ENCODE assay signal across 24 cellular contexts in genomic region chr3:45259144-45259543, GRCh38. TPM values are rescaled to one million over a fixed set of nuclear protein-coding genes. Genes with fewer than 3 reads are reported as not detected.
"Had no signal": no experiment of that assay in that cellular context is flagged by ENCODE, and none has a peak within 500 bp of the region (broad histone marks: within the 10 kb centered on the region; RNA-seq: fewer than 3 reads in every experiment).

No MANE protein-coding gene starts in this region.

- H3K27me3 ChIP-seq: ascending aorta had no signal

- H3K4me1 Mint-ChIP-seq: activated CD4-positive, alpha-beta T cell treated with anti-CD3 and anti-CD28 coated beads, Interleukin-2, amount 10 ng/mL, durations not matched to agents 7 days and 5 days; activated naive CD4-positive, alpha-beta T cell treated with anti-CD3 and anti-CD28 coated beads, Interleukin-2, amount 50 U/mL, for 24 hours; activated naive CD8-positive, alpha-beta T cell treated with anti-CD3 and anti-CD28 coated beads, Interleukin-2, amount 10 ng/mL, durations not matched to agents 7 days and 5 days had no signal

- H3K36me3 Mint-ChIP-seq: activated naive CD4-positive, alpha-beta T cell treated with anti-CD3 and anti-CD28 coated beads, Interleukin-2, amount 50 U/mL, for 24 hours; activated naive CD8-positive, alpha-beta T cell treated with anti-CD3 and anti-CD28 coated beads, Interleukin-2, amount 10 ng/mL, durations not matched to agents 7 days and 5 days had no signal

- FAIRE-seq: TTC549 had no signal

- H3K27ac ChIP-seq: ascending aorta, SJCRH30, SK-N-MC had no signal

- H3K4me3 ChIP-seq: ascending aorta, SJCRH30, SK-N-MC had no signal

- H3K36me3 ChIP-seq: ascending aorta, SJCRH30 had no signal

- DNase-seq: activated CD4-positive, alpha-beta T cell treated with anti-CD3 and anti-CD28 coated beads, Interleukin-2, amount 10 ng/mL, durations not matched to agents 7 days and 5 days; activated CD4-positive, alpha-beta T cell treated with anti-CD3 and anti-CD28 coated beads, Interleukin-2, amount 50 U/mL, for 48 hours; activated CD8-positive, alpha-beta T cell treated with anti-CD3 and anti-CD28 coated beads, Interleukin-2, amount 10 ng/mL, durations not matched to agents 7 days and 5 days; activated gamma-delta T cell; activated naive CD4-positive, alpha-beta T cell treated with Interleukin-2 at 50 U/mL for 16 hours; activated naive CD8-positive, alpha-beta T cell treated with anti-CD3 and anti-CD28 coated beads, Interleukin-2, amount 10 ng/mL, durations not matched to agents 7 days and 5 days; activated T-cell treated with anti-CD3 and anti-CD28 coated beads, Interleukin-2, amount 50 U/mL, for 24 hours; amygdala; NCI-H1105; NCI-H1417 treated with DMSO at 0.1 percent for 48 hours; NCI-H1930; NCI-H2081 treated with DMSO at 0.1 percent for 48 hours; NCI-H345; NCI-H524 treated with DMSO at 0.1 percent for 48 hours; SHP77; SJCRH30; T1000 had no signal

- H3K4me1 ChIP-seq: ascending aorta, SJCRH30 had no signal

- H3K4me3 Mint-ChIP-seq: activated CD4-positive, alpha-beta T cell treated with anti-CD3 and anti-CD28 coated beads, Interleukin-2, amount 10 ng/mL, durations not matched to agents 7 days and 5 days; activated CD8-positive, alpha-beta T cell treated with anti-CD3 and anti-CD28 coated beads, Interleukin-2, amount 10 ng/mL, durations not matched to agents 7 days and 5 days; activated naive CD4-positive, alpha-beta T cell treated with anti-CD3 and anti-CD28 coated beads, Interleukin-2, amount 50 U/mL, for 24 hours; activated naive CD8-positive, alpha-beta T cell treated with anti-CD3 and anti-CD28 coated beads, Interleukin-2, amount 10 ng/mL, durations not matched to agents 7 days and 5 days; activated T-cell treated with anti-CD3 and anti-CD28 coated beads, Interleukin-2, amount 50 U/mL, for 24 hours had no signal

- H3K27ac Mint-ChIP-seq: activated CD4-positive, alpha-beta T cell treated with anti-CD3 and anti-CD28 coated beads, Interleukin-2, amount 10 ng/mL, durations not matched to agents 7 days and 5 days; activated CD8-positive, alpha-beta T cell treated with anti-CD3 and anti-CD28 coated beads, Interleukin-2, amount 10 ng/mL, durations not matched to agents 7 days and 5 days; activated naive CD4-positive, alpha-beta T cell treated with anti-CD3 and anti-CD28 coated beads, Interleukin-2, amount 50 U/mL, for 24 hours; activated naive CD8-positive, alpha-beta T cell treated with anti-CD3 and anti-CD28 coated beads, Interleukin-2, amount 10 ng/mL, durations not matched to agents 7 days and 5 days; activated T-cell treated with anti-CD3 and anti-CD28 coated beads, Interleukin-2, amount 50 U/mL, for 24 hours; activated T-helper 2 cell treated with anti-CD3 and anti-CD28 coated beads, Interferon-gamma antibody, Interleukin-2, Interleukin-4, amounts not matched to agents 10 μg/mL and 5 μg/mL and 100 μg/mL, durations not matched to agents 14 hours and 24 hours and 36 hours had no signal

- ATAC-seq: activated CD8-positive, alpha-beta T cell treated with anti-CD3 and anti-CD28 coated beads, Interleukin-2, amount 10 ng/mL, durations not matched to agents 7 days and 5 days; Panc1 had no signal

- H3K9me3 Mint-ChIP-seq: activated CD4-positive, alpha-beta T cell treated with anti-CD3 and anti-CD28 coated beads, Interleukin-2, amount 10 ng/mL, durations not matched to agents 7 days and 5 days; activated naive CD4-positive, alpha-beta T cell treated with anti-CD3 and anti-CD28 coated beads, Interleukin-2, amount 50 U/mL, for 24 hours; activated naive CD8-positive, alpha-beta T cell treated with anti-CD3 and anti-CD28 coated beads, Interleukin-2, amount 10 ng/mL, durations not matched to agents 7 days and 5 days; activated T-cell treated with anti-CD3 and anti-CD28 coated beads, Interleukin-2, amount 50 U/mL, for 24 hours; activated T-helper 2 cell treated with anti-CD3 and anti-CD28 coated beads, Interferon-gamma antibody, Interleukin-2, Interleukin-4, amounts not matched to agents 10 μg/mL and 5 μg/mL and 100 μg/mL, durations not matched to agents 14 hours and 24 hours and 36 hours had no signal

RNA-seq across cellular contexts. Expression of gene TMEM158, which starts 33.1 kb away (rescaled TPM):
- total RNA-seq: activated naive CD8-positive, alpha-beta T cell treated with anti-CD3 and anti-CD28 coated beads, Interleukin-2, amount 10 ng/mL, durations not matched to agents 7 days and 5 days; ascending aorta; T-helper 1 cell treated with Interleukin-12 subunit alpha and Interleukin-12 subunit beta and Interleukin-4 antibody, amounts not matched to agents 30 ng/mL and 1 ng/mL, for 36 hours had no signal
